In the genomic region with DNA sequence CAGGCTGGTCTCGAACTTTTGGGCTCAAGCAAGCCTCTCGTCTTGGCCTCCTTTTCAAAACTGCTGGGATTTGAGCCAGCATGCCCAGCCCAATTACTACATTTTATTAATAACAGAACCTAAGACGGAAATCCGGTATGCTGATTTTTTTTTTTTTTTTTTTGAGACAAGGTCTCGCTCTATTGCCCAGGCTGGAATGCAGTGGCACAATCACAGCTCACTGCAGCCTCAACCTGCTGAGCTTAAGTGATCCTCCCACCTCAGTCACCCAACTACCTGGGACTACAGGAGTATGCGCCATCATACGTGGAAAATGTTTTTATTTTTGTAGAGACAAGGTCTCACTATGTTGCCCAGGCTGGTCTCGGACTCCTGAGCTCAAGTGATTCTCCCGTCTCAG, we compare ENCODE assay signal across 18 cellular contexts. TPM values are rescaled to one million over a fixed set of nuclear protein-coding genes. Genes with fewer than 3 reads are reported as not detected.
DNase-seq lines count a peak whose midpoint lies in the region.
"Had no signal": no experiment of that assay in that cellular context is flagged by ENCODE, and none has a peak within 500 bp of the region (broad histone marks: within the 10 kb centered on the region; RNA-seq: fewer than 3 reads in every experiment).

No MANE protein-coding gene starts in this region.

- peaks cover 27% of the 10 kb centered on the region; the same call in 1 of the 2 replicates for H3K36me3 ChIP-seq in Karpas-422 (ENCODE audit: insufficient read depth, low read length)

- H3K9me2 ChIP-seq in Karpas-422 (replicated peaks; ENCODE audit: insufficient read depth, low read length): no peaks in the 10 kb centered on the region

- CTCF ChIA-PET in activated naive CD4-positive, alpha-beta T cell treated with anti-CD3 and anti-CD28 coated beads, Interleukin-2, amount 10 ng/mL, durations not matched to agents 7 days and 5 days (lab: Charles Lee): interaction anchor here (1.0 to 1.1 kb wide), 3 partner anchors 19 to 41 kb away, joined by 3 to 5 read pairs (median 3); no protein-coding TSS in a partner anchor

- no peaks in the 10 kb centered on the region for H3K27me3 Mint-ChIP-seq in activated naive CD4-positive, alpha-beta T cell treated with anti-CD3 and anti-CD28 coated beads, Interleukin-2, amount 10 ng/mL, durations not matched to agents 7 days and 5 days
- H3K27me3 Mint-ChIP-seq: CD4-positive, CD25-positive, alpha-beta regulatory T cell; CD8-positive, alpha-beta memory T cell; IgD-negative memory B cell had no signal

- no peak overlapping the region for H3K4me2 ChIP-seq in Karpas-422 (ENCODE audit: low read depth, low read length, poor library complexity, severe bottlenecking)

- H3K36me3 Mint-ChIP-seq in activated naive CD4-positive, alpha-beta T cell treated with anti-CD3 and anti-CD28 coated beads, Interleukin-2, amount 10 ng/mL, durations not matched to agents 7 days and 5 days: peaks cover 20% of the 10 kb centered on the region

- H3K27ac ChIP-seq in Karpas-422 (ENCODE audit: low read length): 0 out of 2 replicates have a peak overlapping the region, but pooled peaks have one; percentile 13

- H3K4me1 ChIP-seq in Karpas-422 (ENCODE audit: low read length): peaks cover 7% of the 10 kb centered on the region
- H3K4me1 ChIP-seq: BE2C had no signal

- H3K27ac Mint-ChIP-seq in activated naive CD4-positive, alpha-beta T cell treated with anti-CD3 and anti-CD28 coated beads, Interleukin-2, amount 10 ng/mL, durations not matched to agents 7 days and 5 days: no peak overlapping the region

- no peak overlapping the region for H3K9ac ChIP-seq in Karpas-422 (ENCODE audit: low read length)

- H3K4me3 ChIP-seq in Karpas-422 (ENCODE audit: low read length): no peak overlapping the region

- peaks cover 64% of the 10 kb centered on the region for H3K79me2 ChIP-seq in Karpas-422 (ENCODE audit: low read length)

- H3K27me3 ChIP-seq in Karpas-422 (ENCODE audit: low read length): no peaks in the 10 kb centered on the region
- H3K27me3 ChIP-seq: BE2C had no signal

- in situ Hi-C loops in Caki2 (cut with HindIII; ENCODE audit: low pct_unique_long_range_greater_than_20kb, low sequenced_read_pairs): no loop called here

- H3K9me3 Mint-ChIP-seq in activated naive CD4-positive, alpha-beta T cell treated with anti-CD3 and anti-CD28 coated beads, Interleukin-2, amount 10 ng/mL, durations not matched to agents 7 days and 5 days: no peaks in the 10 kb centered on the region
- H3K9me3 Mint-ChIP-seq: CD4-positive, CD25-positive, alpha-beta regulatory T cell; CD8-positive, alpha-beta memory T cell; H9; IgD-negative memory B cell had no signal

- no peak overlapping the region for H2AFZ ChIP-seq in Karpas-422 (ENCODE audit: low read length)

- H4K20me1 ChIP-seq in Karpas-422 (ENCODE audit: insufficient read depth, low read depth, low read length): no peaks in the 10 kb centered on the region

- no peaks in the 10 kb centered on the region for H3K9me3 ChIP-seq in Karpas-422 (ENCODE audit: low read length)
- H3K9me3 ChIP-seq: BE2C had no signal

- no peaks in the 10 kb centered on the region for H3K4me1 Mint-ChIP-seq in activated naive CD4-positive, alpha-beta T cell treated with anti-CD3 and anti-CD28 coated beads, Interleukin-2, amount 10 ng/mL, durations not matched to agents 7 days and 5 days
- H3K4me1 Mint-ChIP-seq: H9 had no signal

- H3K4me3 Mint-ChIP-seq in activated naive CD4-positive, alpha-beta T cell treated with anti-CD3 and anti-CD28 coated beads, Interleukin-2, amount 10 ng/mL, durations not matched to agents 7 days and 5 days: no peak overlapping the region
- H3K4me3 Mint-ChIP-seq: CD4-positive, CD25-positive, alpha-beta regulatory T cell; CD8-positive, alpha-beta memory T cell; H9; IgD-negative memory B cell had no signal

- DNase-seq in Caki2 (ENCODE audit: low read depth): peak; percentile 30
- no peak for DNase-seq in Karpas-422
- DNase-seq in left kidney (ENCODE audit: low read depth, low spot score): peak; percentile 16
- peak; percentile 28 for DNase-seq in renal cortical epithelial cell (ENCODE audit: low read depth)
- DNase-seq in SIG-M5 (lab: John Stamatoyannopoulos, UW): no peak
- DNase-seq in NAMALWA (ENCODE audit: low spot score): no peak
- DNase-seq in activated naive CD4-positive, alpha-beta T cell treated with anti-CD3 and anti-CD28 coated beads, Interleukin-2, amount 10 ng/mL, durations not matched to agents 7 days and 5 days: no peak
- DNase-seq: BE2C; C1 segment of cervical spinal cord; CD4-positive, CD25-positive, alpha-beta regulatory T cell; CD8-positive, alpha-beta memory T cell; COR-L47; DMS153; DMS79; GF-D8; H9 had no signal

RNA-seq across cellular contexts. Expression of a gene that starts 20.2 kb away (rescaled TPM):
- 24.9 and 39.2 TPM in 2 replicates for total RNA-seq in Caki2 (2014; rRNA removed; shearing (Covaris generic); ENCODE audit: low replicate concordance)
- 20.6 and 25.2 TPM in 2 replicates for total RNA-seq in Karpas-422 (2014; rRNA removed; shearing (Covaris generic); ENCODE audit: low replicate concordance)
- total RNA-seq in renal cortical epithelial cell: 66.5 and 66.7 TPM in 2 replicates

RNA-seq across cellular contexts. Expression of a gene that starts 57.1 kb away (rescaled TPM):
- total RNA-seq in Caki2 (2014; rRNA removed; shearing (Covaris generic); ENCODE audit: low replicate concordance): not detected in 2 replicates
- 9.2 and 20.8 TPM in 2 replicates for total RNA-seq in Karpas-422 (2014; rRNA removed; shearing (Covaris generic); ENCODE audit: low replicate concordance)
- total RNA-seq in renal cortical epithelial cell: not detected in 2 replicates
- total RNA-seq: A172; CD4-positive, CD25-positive, alpha-beta regulatory T cell; CD8-positive, alpha-beta memory T cell had no signal

Comparison
In these comparisons a context has a peak if more than half of its experiments do, and no peak if none do; other contexts are left out.
1. DNase-seq: peak in Caki2 (single experiment), left kidney (single experiment) and renal cortical epithelial cell (single experiment); none in Karpas-422 (single experiment), SIG-M5 (single experiment), NAMALWA (single experiment) and activated naive CD4-positive, alpha-beta T cell treated with anti-CD3 and anti-CD28 coated beads, Interleukin-2, amount 10 ng/mL, durations not matched to agents 7 days and 5 days (single experiment).